ENCODE assay signal across 7 cellular contexts in genomic region chr14:105859073-105859716, GRCh38.
DNase-seq lines count a peak whose midpoint lies in the region; ATAC-seq and TF ChIP-seq lines count a peak whose summit lies in the region.
"Not testable (repeated sequence)": the region's sequence is repeated elsewhere in the genome, so short reads cannot be mapped to it uniquely, and the experiment has no call there.

No MANE protein-coding gene starts in this region.

- H3K27ac Mint-ChIP-seq in activated CD4-positive, alpha-beta T cell treated with anti-CD3 and anti-CD28 coated beads for 36 hours; activated naive CD4-positive, alpha-beta T cell treated with anti-CD3 and anti-CD28 coated beads for 36 hours; stimulated activated effector memory CD8-positive, alpha-beta T cell treated with anti-CD3 and anti-CD28 coated beads, Interleukin-12 subunit alpha, Interleukin-12 subunit beta, amount 100 ng/mL, for 72 hours: not testable (repeated sequence)

- POLR2A ChIA-PET in activated CD4-positive, alpha-beta T cell treated with anti-CD3 and anti-CD28 coated beads for 36 hours (lab: Charles Lee) = not testable (repeated sequence)

- H3K4me3 ChIP-seq in gastroesophageal sphincter, mucosa of descending colon: not testable (repeated sequence)

- TF ChIP-seq EP300 in gastroesophageal sphincter (IDR thresholded peaks at IDR 0.05) = not testable (repeated sequence)

- TF ChIP-seq CTCF in gastroesophageal sphincter (IDR thresholded peaks at IDR 0.05); mucosa of descending colon (IDR thresholded peaks at IDR 0.05): not testable (repeated sequence)

- WGBS in gastroesophageal sphincter (ENCODE audit: low coverage in 1 of 2), 2 donors = no CpG with 5 or more reads among the region's 16 CpGs

- H3K27ac ChIP-seq in gastroesophageal sphincter = not testable (repeated sequence)

- not testable (repeated sequence) for H3K36me3 Mint-ChIP-seq in activated CD4-positive, alpha-beta T cell treated with anti-CD3 and anti-CD28 coated beads for 36 hours (ENCODE audit: low read depth); activated naive CD4-positive, alpha-beta T cell treated with anti-CD3 and anti-CD28 coated beads for 36 hours (ENCODE audit: low read depth)
- H3K36me3 Mint-ChIP-seq in stimulated activated effector memory CD8-positive, alpha-beta T cell treated with anti-CD3 and anti-CD28 coated beads, Interleukin-12 subunit alpha, Interleukin-12 subunit beta, amount 100 ng/mL, for 72 hours = peaks cover 39% of the 10 kb centered on the region

- H3K9me3 ChIP-seq in gastroesophageal sphincter, mucosa of descending colon: not testable (repeated sequence)

- H3K9me3 Mint-ChIP-seq in activated CD4-positive, alpha-beta T cell treated with anti-CD3 and anti-CD28 coated beads for 36 hours (ENCODE audit: low read depth); activated naive CD4-positive, alpha-beta T cell treated with anti-CD3 and anti-CD28 coated beads for 36 hours; stimulated activated effector memory CD8-positive, alpha-beta T cell treated with anti-CD3 and anti-CD28 coated beads, Interleukin-12 subunit alpha, Interleukin-12 subunit beta, amount 100 ng/mL, for 72 hours: not testable (repeated sequence)

- not testable (repeated sequence) for H3K4me1 ChIP-seq in gastroesophageal sphincter; mucosa of descending colon (ENCODE audit: low read depth)

- not testable (repeated sequence) for H3K4me3 Mint-ChIP-seq in activated CD4-positive, alpha-beta T cell treated with anti-CD3 and anti-CD28 coated beads for 36 hours
- H3K4me3 Mint-ChIP-seq in activated naive CD4-positive, alpha-beta T cell treated with anti-CD3 and anti-CD28 coated beads for 36 hours = peak overlapping the region; percentile 29
- H3K4me3 Mint-ChIP-seq in stimulated activated effector memory CD8-positive, alpha-beta T cell treated with anti-CD3 and anti-CD28 coated beads, Interleukin-12 subunit alpha, Interleukin-12 subunit beta, amount 100 ng/mL, for 72 hours = peak overlapping the region; percentile 53

- peak; percentile 32 for TF ChIP-seq POLR2A in GM10847 (IDR thresholded peaks at IDR 0.05; ENCODE audit: extremely low read depth, insufficient read length)
- not testable (repeated sequence) for TF ChIP-seq POLR2A in gastroesophageal sphincter (IDR thresholded peaks at IDR 0.05)

- peak; percentile 15 for ATAC-seq in activated CD4-positive, alpha-beta T cell treated with anti-CD3 and anti-CD28 coated beads for 36 hours
- ATAC-seq in gastroesophageal sphincter = peak; percentile 21
- peak; percentile 2 for ATAC-seq in mucosa of descending colon
- peak; percentile 39 for ATAC-seq in stimulated activated effector memory CD8-positive, alpha-beta T cell treated with anti-CD3 and anti-CD28 coated beads, Interleukin-12 subunit alpha, Interleukin-12 subunit beta, amount 100 ng/mL, for 72 hours

- intact Hi-C loops in activated CD4-positive, alpha-beta T cell treated with anti-CD3 and anti-CD28 coated beads for 36 hours (cut with DNase I, micrococcal nuclease); activated naive CD4-positive, alpha-beta T cell treated with anti-CD3 and anti-CD28 coated beads for 36 hours (cut with micrococcal nuclease); mucosa of descending colon (cut with DNase I, micrococcal nuclease): not testable (repeated sequence)

- peak; percentile 57 for DNase-seq in NK-92 treated with Interleukin-12 subunit alpha and Interleukin-12 subunit beta, amount 100 ng/mL, for 24 hours (lab: John Stamatoyannopoulos, UW)
- DNase-seq in activated CD4-positive, alpha-beta T cell treated with anti-CD3 and anti-CD28 coated beads for 36 hours = peak; percentile 6
- peak; percentile 3 for DNase-seq in activated naive CD4-positive, alpha-beta T cell treated with anti-CD3 and anti-CD28 coated beads for 36 hours
- DNase-seq in mucosa of descending colon = peak in 2 of 3 donors; percentile 15 to 46
- not testable (repeated sequence) for DNase-seq in stimulated activated effector memory CD8-positive, alpha-beta T cell treated with anti-CD3 and anti-CD28 coated beads, Interleukin-12 subunit alpha, Interleukin-12 subunit beta, amount 100 ng/mL, for 72 hours (ENCODE audit: low spot score in 2 of 2)

- H3K27me3 Mint-ChIP-seq in activated CD4-positive, alpha-beta T cell treated with anti-CD3 and anti-CD28 coated beads for 36 hours = peaks cover 13% of the 10 kb centered on the region
- peaks cover 32% of the 10 kb centered on the region for H3K27me3 Mint-ChIP-seq in activated naive CD4-positive, alpha-beta T cell treated with anti-CD3 and anti-CD28 coated beads for 36 hours (ENCODE audit: low read depth)

- CTCF ChIA-PET in activated CD4-positive, alpha-beta T cell treated with anti-CD3 and anti-CD28 coated beads for 36 hours (lab: Charles Lee) = interaction anchor here (1.1 kb wide), 1 partner anchor 16 kb away, joined by 3 read pairs; no protein-coding TSS in a partner anchor
- CTCF ChIA-PET in activated naive CD4-positive, alpha-beta T cell treated with anti-CD3 and anti-CD28 coated beads for 36 hours (lab: Charles Lee) = not testable (repeated sequence)

- peaks cover 17% of the 10 kb centered on the region for H3K27me3 ChIP-seq in gastroesophageal sphincter

- not testable (repeated sequence) for H3K36me3 ChIP-seq in gastroesophageal sphincter; mucosa of descending colon (ENCODE audit: low read depth)

- peaks cover 24% of the 10 kb centered on the region for H3K4me1 Mint-ChIP-seq in activated CD4-positive, alpha-beta T cell treated with anti-CD3 and anti-CD28 coated beads for 36 hours
- peaks cover 26% of the 10 kb centered on the region for H3K4me1 Mint-ChIP-seq in activated naive CD4-positive, alpha-beta T cell treated with anti-CD3 and anti-CD28 coated beads for 36 hours (ENCODE audit: low read depth)
- H3K4me1 Mint-ChIP-seq in stimulated activated effector memory CD8-positive, alpha-beta T cell treated with anti-CD3 and anti-CD28 coated beads, Interleukin-12 subunit alpha, Interleukin-12 subunit beta, amount 100 ng/mL, for 72 hours = peaks cover 30% of the 10 kb centered on the region
